In the genomic region with DNA sequence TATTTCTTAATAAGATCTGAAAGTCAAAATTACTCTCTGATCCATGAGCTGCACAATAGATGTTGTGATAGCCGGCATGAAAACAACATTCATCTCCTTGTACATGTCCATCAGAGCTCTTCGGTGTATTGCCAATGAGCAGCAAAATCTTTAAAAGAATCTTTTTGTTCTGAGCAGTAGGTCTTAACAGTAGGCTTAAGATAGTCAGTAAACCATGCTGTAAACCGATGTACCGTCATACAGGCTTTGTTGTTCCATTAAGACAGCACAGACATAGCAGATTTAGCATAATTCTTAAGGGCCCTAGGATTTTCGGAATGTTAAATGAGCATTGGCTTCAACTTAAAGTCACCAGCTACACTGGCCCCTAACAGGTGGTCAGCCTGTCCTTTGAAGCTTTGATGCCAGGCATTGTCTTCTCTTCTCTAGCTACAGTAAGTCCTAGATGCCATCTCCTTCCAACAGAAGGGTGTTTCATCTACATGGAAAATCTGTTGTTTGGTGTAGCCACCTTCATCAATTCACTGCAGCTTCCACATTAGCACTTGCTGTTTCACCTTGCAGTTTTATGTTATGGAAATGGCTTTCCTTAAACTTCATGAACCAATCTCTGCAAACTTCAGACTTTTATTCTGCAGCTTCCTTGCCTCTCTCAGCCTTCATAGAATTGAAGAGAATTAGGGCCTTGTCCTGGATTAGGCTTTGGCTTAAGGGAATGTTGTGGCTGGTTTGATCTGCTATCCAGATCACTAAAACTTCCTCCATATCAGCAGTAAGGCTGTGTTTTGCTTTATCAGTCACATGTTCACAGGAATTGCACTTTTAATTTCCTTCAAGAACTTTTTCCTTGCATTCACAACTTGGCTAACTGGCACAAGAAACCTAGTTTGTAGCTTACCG, we compare ENCODE assay signal across 17 cellular contexts.
"Had no signal": no experiment of that assay in that cellular context is flagged by ENCODE, and none has a peak within 500 bp of the region (broad histone marks: within the 10 kb centered on the region; RNA-seq: fewer than 3 reads in every experiment).

No MANE protein-coding gene starts in this region.

- H3K27ac Mint-ChIP-seq: activated naive CD4-positive, alpha-beta T cell treated with anti-CD3 and anti-CD28 coated beads for 36 hours; activated naive CD8-positive, alpha-beta T cell treated with anti-CD3 and anti-CD28 coated beads, Interleukin-2, amount 50 U/mL, for 24 hours; activated T-helper 1 cell treated with anti-CD3 and anti-CD28 coated beads, Interleukin-12 subunit alpha, Interleukin-12 subunit beta, Interleukin-2, Interleukin-4 antibody, amounts not matched to agents 30 ng/mL and 10 ng/mL and 1 ng/mL, durations not matched to agents 14 hours and 24 hours and 36 hours; endodermal cell; memory B cell; natural killer cell; WTC11 had no signal

- H3K36me3 ChIP-seq: ascending aorta, left lung had no signal

- H3K4me1 ChIP-seq: left lung had no signal

- H3K27me3 ChIP-seq: ascending aorta had no signal

- H3K4me1 Mint-ChIP-seq: activated naive CD8-positive, alpha-beta T cell treated with anti-CD3 and anti-CD28 coated beads, Interleukin-2, amount 50 U/mL, for 24 hours; endodermal cell; natural killer cell; WTC11 had no signal

- DNase-seq: activated CD4-positive, alpha-beta T cell treated with anti-CD3 and anti-CD28 coated beads for 48 hours; activated naive CD4-positive, alpha-beta T cell treated with anti-CD3 and anti-CD28 coated beads for 36 hours; activated naive CD8-positive, alpha-beta T cell treated with anti-CD3 and anti-CD28 coated beads, Interleukin-2, amount 50 U/mL, for 24 hours; endodermal cell; erythroblast; islet precursor cell; left lung; natural killer cell; nucleus accumbens; right cardiac atrium; stimulated activated naive CD8-positive, alpha-beta T cell treated with anti-CD3 and anti-CD28 coated beads, Interleukin-15, Interleukin-2, amounts not matched to agents 100 U/mL and 50 U/mL, for 24 hours; T-helper 2 cell had no signal

- H3K4me3 Mint-ChIP-seq: activated naive CD4-positive, alpha-beta T cell treated with anti-CD3 and anti-CD28 coated beads for 36 hours; activated naive CD8-positive, alpha-beta T cell treated with anti-CD3 and anti-CD28 coated beads, Interleukin-2, amount 50 U/mL, for 24 hours; activated T-helper 1 cell treated with anti-CD3 and anti-CD28 coated beads, Interleukin-12 subunit alpha, Interleukin-12 subunit beta, Interleukin-2, Interleukin-4 antibody, amounts not matched to agents 30 ng/mL and 10 ng/mL and 1 ng/mL, durations not matched to agents 14 hours and 24 hours and 36 hours; endodermal cell; memory B cell; natural killer cell; WTC11 had no signal

- H3K9me3 ChIP-seq: ascending aorta, left lung had no signal

- ATAC-seq: activated naive CD8-positive, alpha-beta T cell treated with anti-CD3 and anti-CD28 coated beads, Interleukin-2, amount 50 U/mL, for 24 hours; left lung; natural killer cell; right cardiac atrium; stimulated activated naive CD8-positive, alpha-beta T cell treated with anti-CD3 and anti-CD28 coated beads, Interleukin-15, Interleukin-2, amounts not matched to agents 100 U/mL and 50 U/mL, for 24 hours; WTC11 had no signal

- H3K27me3 Mint-ChIP-seq: activated naive CD8-positive, alpha-beta T cell treated with anti-CD3 and anti-CD28 coated beads, Interleukin-2, amount 50 U/mL, for 24 hours; memory B cell had no signal

- H3K27ac ChIP-seq: ascending aorta, left lung had no signal

- H3K9me3 Mint-ChIP-seq: activated naive CD4-positive, alpha-beta T cell treated with anti-CD3 and anti-CD28 coated beads for 36 hours; activated naive CD8-positive, alpha-beta T cell treated with anti-CD3 and anti-CD28 coated beads, Interleukin-2, amount 50 U/mL, for 24 hours; activated T-helper 1 cell treated with anti-CD3 and anti-CD28 coated beads, Interleukin-12 subunit alpha, Interleukin-12 subunit beta, Interleukin-2, Interleukin-4 antibody, amounts not matched to agents 30 ng/mL and 10 ng/mL and 1 ng/mL, durations not matched to agents 14 hours and 24 hours and 36 hours; endodermal cell; memory B cell; natural killer cell; WTC11 had no signal

- H3K4me3 ChIP-seq: ascending aorta, left lung, smooth muscle cell had no signal

- H3K4me2 ChIP-seq: smooth muscle cell had no signal

- H3K36me3 Mint-ChIP-seq: natural killer cell, WTC11 had no signal
